Comparison of ENCODE assay signal across 2 cellular contexts in the genomic region with DNA sequence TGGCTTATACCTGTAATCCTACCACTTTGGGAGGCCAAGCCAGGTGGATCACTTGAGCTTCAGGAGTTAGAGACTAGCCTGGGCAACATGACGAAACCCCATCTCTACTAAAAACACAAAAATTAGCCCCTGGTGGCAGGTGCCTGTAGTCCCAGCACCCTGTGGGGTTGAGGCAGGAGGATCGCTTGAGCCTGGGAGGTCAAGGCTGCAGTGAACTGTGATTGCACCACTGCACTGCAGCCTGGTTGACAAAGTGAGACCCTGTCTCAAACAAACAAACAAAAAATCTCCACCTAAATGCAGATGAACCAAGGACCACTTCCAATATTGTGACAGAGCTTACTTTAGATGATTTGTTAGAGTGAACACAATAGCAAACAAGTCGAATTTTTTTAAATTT.
TF ChIP-seq lines count a peak whose summit lies in the region.

No MANE protein-coding gene starts in this region.

TF ChIP-seq in HepG2, 621 proteins besides CTCF, POLR2A, EP300 and RAD21 (continued from another document and continues in another):
- TF ChIP-seq HNF4A (CRISPR knock-in tag; IDR thresholded peaks at IDR 0.05) (peak; percentile 43; the same call in 1 of the 2 replicates), FOXM1 (CRISPR knock-in tag; IDR thresholded peaks at IDR 0.05) (no peak), RARA (CRISPR knock-in tag; IDR thresholded peaks at IDR 0.05) (peak; percentile 89), SRSF9 (IDR thresholded peaks at IDR 0.05; ENCODE audit: borderline replicate concordance, insufficient read depth, low read depth, low read length, poor library complexity, severe bottlenecking) (no peak), TGIF2 (CRISPR knock-in tag; IDR thresholded peaks at IDR 0.05) (no peak), ZBTB3 (CRISPR knock-in tag; IDR thresholded peaks at IDR 0.05; ENCODE audit: borderline replicate concordance, low read depth) (peak; percentile 55; the same call in 1 of the 2 replicates), ZBTB1 (CRISPR knock-in tag; IDR thresholded peaks at IDR 0.05; ENCODE audit: borderline replicate concordance) (no peak), RXRA (CRISPR knock-in tag; IDR thresholded peaks at IDR 0.05) (peak; percentile 73; the same call in 1 of the 2 replicates), ZNF577 (CRISPR knock-in tag; IDR thresholded peaks at IDR 0.05; ENCODE audit: borderline replicate concordance, low read depth) (no peak), ZNF781 (CRISPR knock-in tag; IDR thresholded peaks at IDR 0.05; ENCODE audit: borderline replicate concordance, not compliant biosample characterization) (no peak), HOXA9 (CRISPR knock-in tag; IDR thresholded peaks at IDR 0.05; ENCODE audit: borderline replicate concordance) (no peak), ZNF543 (CRISPR knock-in tag; IDR thresholded peaks at IDR 0.05) (no peak), PHF5A (CRISPR knock-in tag; IDR thresholded peaks at IDR 0.05; ENCODE audit: low read depth, unreplicated experiment) (no peak), RELA (CRISPR knock-in tag; IDR thresholded peaks at IDR 0.05) (no peak)
- TF ChIP-seq, protein P1, sequence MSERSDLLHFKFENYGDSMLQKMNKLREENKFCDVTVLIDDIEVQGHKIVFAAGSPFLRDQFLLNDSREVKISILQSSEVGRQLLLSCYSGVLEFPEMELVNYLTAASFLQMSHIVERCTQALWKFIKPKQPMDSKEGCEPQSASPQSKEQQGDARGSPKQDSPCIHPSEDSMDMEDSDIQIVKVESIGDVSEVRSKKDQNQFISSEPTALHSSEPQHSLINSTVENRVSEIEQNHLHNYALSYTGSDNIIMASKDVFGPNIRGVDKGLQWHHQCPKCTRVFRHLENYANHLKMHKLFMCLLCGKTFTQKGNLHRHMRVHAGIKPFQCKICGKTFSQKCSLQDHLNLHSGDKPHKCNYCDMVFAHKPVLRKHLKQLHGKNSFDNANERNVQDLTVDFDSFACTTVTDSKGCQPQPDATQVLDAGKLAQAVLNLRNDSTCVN (CRISPR knock-in tag; IDR thresholded peaks at IDR 0.05; ENCODE audit: borderline replicate concordance) = no peak
- TF ChIP-seq, protein P2, sequence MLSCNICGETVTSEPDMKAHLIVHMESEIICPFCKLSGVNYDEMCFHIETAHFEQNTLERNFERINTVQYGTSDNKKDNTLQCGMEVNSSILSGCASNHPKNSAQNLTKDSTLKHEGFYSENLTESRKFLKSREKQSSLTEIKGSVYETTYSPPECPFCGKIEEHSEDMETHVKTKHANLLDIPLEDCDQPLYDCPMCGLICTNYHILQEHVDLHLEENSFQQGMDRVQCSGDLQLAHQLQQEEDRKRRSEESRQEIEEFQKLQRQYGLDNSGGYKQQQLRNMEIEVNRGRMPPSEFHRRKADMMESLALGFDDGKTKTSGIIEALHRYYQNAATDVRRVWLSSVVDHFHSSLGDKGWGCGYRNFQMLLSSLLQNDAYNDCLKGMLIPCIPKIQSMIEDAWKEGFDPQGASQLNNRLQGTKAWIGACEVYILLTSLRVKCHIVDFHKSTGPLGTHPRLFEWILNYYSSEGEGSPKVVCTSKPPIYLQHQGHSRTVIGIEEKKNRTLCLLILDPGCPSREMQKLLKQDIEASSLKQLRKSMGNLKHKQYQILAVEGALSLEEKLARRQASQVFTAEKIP (CRISPR knock-in tag; IDR thresholded peaks at IDR 0.05; ENCODE audit: borderline replicate concordance) = no peak
- TF ChIP-seq, protein P3, sequence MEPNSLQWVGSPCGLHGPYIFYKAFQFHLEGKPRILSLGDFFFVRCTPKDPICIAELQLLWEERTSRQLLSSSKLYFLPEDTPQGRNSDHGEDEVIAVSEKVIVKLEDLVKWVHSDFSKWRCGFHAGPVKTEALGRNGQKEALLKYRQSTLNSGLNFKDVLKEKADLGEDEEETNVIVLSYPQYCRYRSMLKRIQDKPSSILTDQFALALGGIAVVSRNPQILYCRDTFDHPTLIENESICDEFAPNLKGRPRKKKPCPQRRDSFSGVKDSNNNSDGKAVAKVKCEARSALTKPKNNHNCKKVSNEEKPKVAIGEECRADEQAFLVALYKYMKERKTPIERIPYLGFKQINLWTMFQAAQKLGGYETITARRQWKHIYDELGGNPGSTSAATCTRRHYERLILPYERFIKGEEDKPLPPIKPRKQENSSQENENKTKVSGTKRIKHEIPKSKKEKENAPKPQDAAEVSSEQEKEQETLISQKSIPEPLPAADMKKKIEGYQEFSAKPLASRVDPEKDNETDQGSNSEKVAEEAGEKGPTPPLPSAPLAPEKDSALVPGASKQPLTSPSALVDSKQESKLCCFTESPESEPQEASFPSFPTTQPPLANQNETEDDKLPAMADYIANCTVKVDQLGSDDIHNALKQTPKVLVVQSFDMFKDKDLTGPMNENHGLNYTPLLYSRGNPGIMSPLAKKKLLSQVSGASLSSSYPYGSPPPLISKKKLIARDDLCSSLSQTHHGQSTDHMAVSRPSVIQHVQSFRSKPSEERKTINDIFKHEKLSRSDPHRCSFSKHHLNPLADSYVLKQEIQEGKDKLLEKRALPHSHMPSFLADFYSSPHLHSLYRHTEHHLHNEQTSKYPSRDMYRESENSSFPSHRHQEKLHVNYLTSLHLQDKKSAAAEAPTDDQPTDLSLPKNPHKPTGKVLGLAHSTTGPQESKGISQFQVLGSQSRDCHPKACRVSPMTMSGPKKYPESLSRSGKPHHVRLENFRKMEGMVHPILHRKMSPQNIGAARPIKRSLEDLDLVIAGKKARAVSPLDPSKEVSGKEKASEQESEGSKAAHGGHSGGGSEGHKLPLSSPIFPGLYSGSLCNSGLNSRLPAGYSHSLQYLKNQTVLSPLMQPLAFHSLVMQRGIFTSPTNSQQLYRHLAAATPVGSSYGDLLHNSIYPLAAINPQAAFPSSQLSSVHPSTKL (CRISPR knock-in tag; IDR thresholded peaks at IDR 0.05) = peak; percentile 41; the same call in 1 of the 2 replicates
- TF ChIP-seq, protein P4, sequence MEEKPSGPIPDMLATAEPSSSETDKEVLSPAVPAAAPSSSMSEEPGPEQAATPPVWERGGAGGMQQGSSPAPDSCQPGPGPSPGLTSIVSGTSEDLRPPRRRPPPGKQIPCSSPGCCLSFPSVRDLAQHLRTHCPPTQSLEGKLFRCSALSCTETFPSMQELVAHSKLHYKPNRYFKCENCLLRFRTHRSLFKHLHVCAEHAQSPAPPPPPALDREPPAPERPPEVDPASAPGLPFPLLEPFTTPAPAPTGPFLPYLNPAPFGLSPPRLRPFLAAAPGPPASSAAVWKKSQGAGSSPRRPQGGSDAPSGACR (CRISPR knock-in tag; IDR thresholded peaks at IDR 0.05) = no peak
- TF ChIP-seq, protein P5, sequence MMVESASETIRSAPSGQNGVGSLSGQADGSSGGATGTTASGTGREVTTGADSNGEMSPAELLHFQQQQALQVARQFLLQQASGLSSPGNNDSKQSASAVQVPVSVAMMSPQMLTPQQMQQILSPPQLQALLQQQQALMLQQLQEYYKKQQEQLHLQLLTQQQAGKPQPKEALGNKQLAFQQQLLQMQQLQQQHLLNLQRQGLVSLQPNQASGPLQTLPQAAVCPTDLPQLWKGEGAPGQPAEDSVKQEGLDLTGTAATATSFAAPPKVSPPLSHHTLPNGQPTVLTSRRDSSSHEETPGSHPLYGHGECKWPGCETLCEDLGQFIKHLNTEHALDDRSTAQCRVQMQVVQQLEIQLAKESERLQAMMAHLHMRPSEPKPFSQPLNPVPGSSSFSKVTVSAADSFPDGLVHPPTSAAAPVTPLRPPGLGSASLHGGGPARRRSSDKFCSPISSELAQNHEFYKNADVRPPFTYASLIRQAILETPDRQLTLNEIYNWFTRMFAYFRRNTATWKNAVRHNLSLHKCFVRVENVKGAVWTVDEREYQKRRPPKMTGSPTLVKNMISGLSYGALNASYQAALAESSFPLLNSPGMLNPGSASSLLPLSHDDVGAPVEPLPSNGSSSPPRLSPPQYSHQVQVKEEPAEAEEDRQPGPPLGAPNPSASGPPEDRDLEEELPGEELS (CRISPR knock-in tag; IDR thresholded peaks at IDR 0.05) = peak; percentile 54

TF ChIP-seq in WTC11, 78 proteins besides CTCF, POLR2A, EP300 and RAD21 (continued from another document):
- TF ChIP-seq, protein P6, sequence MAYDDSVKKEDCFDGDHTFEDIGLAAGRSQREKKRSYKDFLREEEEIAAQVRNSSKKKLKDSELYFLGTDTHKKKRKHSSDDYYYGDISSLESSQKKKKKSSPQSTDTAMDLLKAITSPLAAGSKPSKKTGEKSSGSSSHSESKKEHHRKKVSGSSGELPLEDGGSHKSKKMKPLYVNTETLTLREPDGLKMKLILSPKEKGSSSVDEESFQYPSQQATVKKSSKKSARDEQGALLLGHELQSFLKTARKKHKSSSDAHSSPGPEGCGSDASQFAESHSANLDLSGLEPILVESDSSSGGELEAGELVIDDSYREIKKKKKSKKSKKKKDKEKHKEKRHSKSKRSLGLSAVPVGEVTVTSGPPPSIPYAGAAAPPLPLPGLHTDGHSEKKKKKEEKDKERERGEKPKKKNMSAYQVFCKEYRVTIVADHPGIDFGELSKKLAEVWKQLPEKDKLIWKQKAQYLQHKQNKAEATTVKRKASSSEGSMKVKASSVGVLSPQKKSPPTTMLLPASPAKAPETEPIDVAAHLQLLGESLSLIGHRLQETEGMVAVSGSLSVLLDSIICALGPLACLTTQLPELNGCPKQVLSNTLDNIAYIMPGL (CRISPR knock-in tag; IDR thresholded peaks at IDR 0.05) = no peak
- TF ChIP-seq MXD4 (CRISPR knock-in tag; IDR thresholded peaks at IDR 0.05; ENCODE audit: borderline replicate concordance) = no peak
TF ChIP-seq in WTC11: peak in this region for 0.
